22 cellular contexts compared by ENCODE assay signal in the genomic region with DNA sequence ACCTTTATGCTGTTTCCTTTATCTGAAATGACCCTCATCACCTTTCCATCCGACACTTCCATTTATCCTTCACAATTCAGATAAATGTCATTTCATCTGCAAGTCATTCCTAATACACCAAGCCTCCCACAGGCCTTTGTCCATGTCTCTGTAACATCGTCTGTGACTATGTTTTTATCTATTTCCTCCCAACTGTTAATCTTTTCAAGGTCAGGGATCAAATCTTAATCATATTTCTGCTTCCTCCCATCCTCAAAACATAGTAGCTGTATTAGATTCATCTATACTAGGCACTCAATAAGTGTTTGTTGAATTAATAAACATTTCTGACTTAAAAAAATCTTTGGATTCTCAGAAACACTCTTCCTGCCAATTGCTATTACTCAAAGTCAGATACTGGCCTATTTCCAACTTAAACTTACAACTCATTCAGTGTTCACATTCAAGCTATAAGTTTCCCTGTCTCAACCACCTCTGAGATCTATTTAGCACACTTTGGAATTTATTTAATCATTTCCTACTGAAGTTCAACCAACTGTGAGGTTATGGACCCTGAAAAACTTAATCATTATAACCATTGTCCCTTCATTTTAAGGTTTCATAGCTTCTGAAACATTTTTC.
A peak's percentile ranks its signal among the peaks of the same experiment; 100 is the strongest.
DNase-seq lines count a peak whose midpoint lies in the region; ATAC-seq and TF ChIP-seq lines count a peak whose summit lies in the region.
"Had no signal": no experiment of that assay in that cellular context is flagged by ENCODE, and none has a peak within 500 bp of the region (broad histone marks: within the 10 kb centered on the region; RNA-seq: fewer than 3 reads in every experiment).

No MANE protein-coding gene starts in this region.

- POLR2A ChIA-PET in A673 (lab: Charles Lee; ENCODE audit: low non-redundant PET), result no interaction called here
- POLR2A ChIA-PET in naive thymus-derived CD4-positive, alpha-beta T cell (lab: Charles Lee), result no interaction called here

- H3K9me3 ChIP-seq in A673 (ENCODE audit: low read depth, low read length, poor library complexity, severe bottlenecking), result no peaks in the 10 kb centered on the region
- H3K9me3 ChIP-seq in colonic mucosa, result no peaks in the 10 kb centered on the region
- no peaks in the 10 kb centered on the region for H3K9me3 ChIP-seq in naive thymus-derived CD4-positive, alpha-beta T cell (ENCODE audit: control insufficient read depth in 2 of 3, low read length in 3 of 3)
- H3K9me3 ChIP-seq: body of pancreas, psoas muscle had no signal

- H3K27ac ChIP-seq in A673 (ENCODE audit: low read depth, low read length, poor library complexity, severe bottlenecking) (no peak overlapping the region), colonic mucosa (no peak overlapping the region)
- no peak overlapping the region for H3K27ac ChIP-seq in naive thymus-derived CD4-positive, alpha-beta T cell (ENCODE audit: low read depth, low read length)
- H3K27ac ChIP-seq: body of pancreas, C4-2B, dorsolateral prefrontal cortex, psoas muscle, RWPE1 had no signal

- peak; percentile 39 for DNase-seq in A673 (ENCODE audit: low spot score)
- peak; percentile 36 for DNase-seq in NCI-H446 treated with DMSO at 0.1 percent for 48 hours (lab: John Stamatoyannopoulos, UW)
- peak; percentile 76 for DNase-seq in choroid plexus epithelial cell (ENCODE audit: low read depth)
- peak; percentile 23 for DNase-seq in kidney epithelial cell (ENCODE audit: low read depth)
- DNase-seq in colonic mucosa, result no peak
- DNase-seq in naive thymus-derived CD4-positive, alpha-beta T cell, result no peak
- no peak for DNase-seq in germinal center (ENCODE audit: low spot score)
- DNase-seq in immature natural killer cell, result no peak
- DNase-seq: activated CD4-positive, alpha-beta T cell treated with anti-CD3 and anti-CD28 coated beads, Interleukin-2, amount 50 U/mL, for 1 hour; activated naive CD4-positive, alpha-beta T cell; activated T-cell treated with anti-CD3 and anti-CD28 coated beads for 4 hours; body of pancreas; DMS153; dorsolateral prefrontal cortex; hippocampal formation; Karpas-422; NCI-H1417 treated with DMSO at 0.1 percent for 48 hours; psoas muscle had no signal

- no peaks in the 10 kb centered on the region for H3K4me1 Mint-ChIP-seq in naive thymus-derived CD4-positive, alpha-beta T cell
- H3K4me1 Mint-ChIP-seq in immature natural killer cell, result no peaks in the 10 kb centered on the region

- ATAC-seq in naive thymus-derived CD4-positive, alpha-beta T cell, result no peak
- ATAC-seq: body of pancreas, esophagus mucosa, psoas muscle had no signal

- CTCF ChIA-PET in A673 (lab: Charles Lee), result no interaction called here
- CTCF ChIA-PET in naive thymus-derived CD4-positive, alpha-beta T cell (lab: Charles Lee), result no interaction called here

- no peak overlapping the region for H3K4me3 Mint-ChIP-seq in naive thymus-derived CD4-positive, alpha-beta T cell
- no peak overlapping the region for H3K4me3 Mint-ChIP-seq in immature natural killer cell
- H3K4me3 Mint-ChIP-seq: mesothelial cell of epicardium had no signal

- no peaks in the 10 kb centered on the region for H3K36me3 Mint-ChIP-seq in naive thymus-derived CD4-positive, alpha-beta T cell
- H3K36me3 Mint-ChIP-seq in immature natural killer cell, result no peaks in the 10 kb centered on the region

- no peaks in the 10 kb centered on the region for H3K27me3 ChIP-seq in A673 (replicated peaks; ENCODE audit: insufficient read depth, low read depth, low read length, poor library complexity)
- H3K27me3 ChIP-seq in kidney epithelial cell (ENCODE audit: control insufficient read depth, insufficient read depth, low read length), result no peaks in the 10 kb centered on the region
- no peaks in the 10 kb centered on the region for H3K27me3 ChIP-seq in colonic mucosa
- H3K27me3 ChIP-seq in naive thymus-derived CD4-positive, alpha-beta T cell (ENCODE audit: control insufficient read depth in 2 of 2, insufficient read depth in 2 of 2, low read length in 2 of 2), result no peaks in the 10 kb centered on the region
- H3K27me3 ChIP-seq: body of pancreas, dorsolateral prefrontal cortex had no signal

- H3K9me3 Mint-ChIP-seq in naive thymus-derived CD4-positive, alpha-beta T cell, result peaks cover 0 to 10% (median 0%) of the 10 kb centered on the region in 11 donors
- peaks cover 0 to 6% (median 2%) of the 10 kb centered on the region in 6 donors for H3K9me3 Mint-ChIP-seq in immature natural killer cell

- no peaks in the 10 kb centered on the region for H3K36me3 ChIP-seq in A673 (ENCODE audit: insufficient read depth, low read length, poor library complexity, severe bottlenecking)
- H3K36me3 ChIP-seq in kidney epithelial cell (ENCODE audit: control insufficient read depth, insufficient read depth, low read length), result no peaks in the 10 kb centered on the region
- no peaks in the 10 kb centered on the region for H3K36me3 ChIP-seq in colonic mucosa
- H3K36me3 ChIP-seq in naive thymus-derived CD4-positive, alpha-beta T cell (ENCODE audit: control insufficient read depth in 2 of 3, insufficient read depth in 3 of 3, low read length in 3 of 3), result no peaks in the 10 kb centered on the region

- no peak overlapping the region for H3K27ac Mint-ChIP-seq in naive thymus-derived CD4-positive, alpha-beta T cell
- H3K27ac Mint-ChIP-seq in immature natural killer cell, result no peak overlapping the region
- H3K27ac Mint-ChIP-seq: mesothelial cell of epicardium had no signal

- no peak overlapping the region for H3K9ac ChIP-seq in colonic mucosa (ENCODE audit: low read depth in 2 of 2, low read length in 2 of 2)

- no TSS peak for BruUV-seq in A673 (replicated peaks; lab: Mats Ljungman, UMichigan)

- TF ChIP-seq CTCF in A673 (conservative IDR thresholded peaks at IDR 0.05; ENCODE audit: low read depth, low read length) (no peak), choroid plexus epithelial cell (conservative IDR thresholded peaks at IDR 0.05; ENCODE audit: low read depth, low read length) (no peak), kidney epithelial cell (IDR thresholded peaks at IDR 0.05; ENCODE audit: insufficient read depth, low read length, poor library complexity, severe bottlenecking) (no peak), colonic mucosa (IDR thresholded peaks at IDR 0.05) (no peak)

- H3K27me3 Mint-ChIP-seq in naive thymus-derived CD4-positive, alpha-beta T cell, result no peaks in the 10 kb centered on the region
- no peaks in the 10 kb centered on the region for H3K27me3 Mint-ChIP-seq in immature natural killer cell (ENCODE audit: low read depth in 3 of 3)

- H3K4me3 ChIP-seq in A673 (ENCODE audit: low read depth, low read length, poor library complexity, severe bottlenecking), result no peak overlapping the region
- no peak overlapping the region for H3K4me3 ChIP-seq in choroid plexus epithelial cell (ENCODE audit: low read depth, low read length)
- no peak overlapping the region for H3K4me3 ChIP-seq in kidney epithelial cell (ENCODE audit: low read depth, low read length)
- no peak overlapping the region for H3K4me3 ChIP-seq in colonic mucosa
- H3K4me3 ChIP-seq in naive thymus-derived CD4-positive, alpha-beta T cell (ENCODE audit: low read length), result no peak overlapping the region
- H3K4me3 ChIP-seq: body of pancreas, dorsolateral prefrontal cortex, psoas muscle had no signal

- intact Hi-C loops in A673 (cut with micrococcal nuclease; ENCODE audit: unreplicated experiment) (no loop called here), colonic mucosa (cut with DNase I) (no loop called here)
- intact Hi-C loops in naive thymus-derived CD4-positive, alpha-beta T cell (cut with micrococcal nuclease), result no loop called here

- H3K4me1 ChIP-seq in A673 (ENCODE audit: insufficient read depth, low read length, poor library complexity, severe bottlenecking), result peaks cover 9% of the 10 kb centered on the region
- H3K4me1 ChIP-seq in colonic mucosa, result no peaks in the 10 kb centered on the region
- no peaks in the 10 kb centered on the region for H3K4me1 ChIP-seq in naive thymus-derived CD4-positive, alpha-beta T cell (ENCODE audit: control insufficient read depth in 2 of 2, insufficient read depth in 2 of 2, low read length in 2 of 2)
- H3K4me1 ChIP-seq: body of pancreas, psoas muscle had no signal

Comparison
In these comparisons a context has a peak if more than half of its experiments do, and no peak if none do; other contexts are left out.
1. DNase-seq: peak in A673 (single experiment), NCI-H446 treated with DMSO at 0.1 percent for 48 hours (single experiment), choroid plexus epithelial cell (single experiment) and kidney epithelial cell (single experiment); none in colonic mucosa (single experiment), naive thymus-derived CD4-positive, alpha-beta T cell (0 of 9), germinal center (single experiment) and immature natural killer cell (0 of 3).